Comparison of ENCODE assay signal across 10 cellular contexts in the genomic region with DNA sequence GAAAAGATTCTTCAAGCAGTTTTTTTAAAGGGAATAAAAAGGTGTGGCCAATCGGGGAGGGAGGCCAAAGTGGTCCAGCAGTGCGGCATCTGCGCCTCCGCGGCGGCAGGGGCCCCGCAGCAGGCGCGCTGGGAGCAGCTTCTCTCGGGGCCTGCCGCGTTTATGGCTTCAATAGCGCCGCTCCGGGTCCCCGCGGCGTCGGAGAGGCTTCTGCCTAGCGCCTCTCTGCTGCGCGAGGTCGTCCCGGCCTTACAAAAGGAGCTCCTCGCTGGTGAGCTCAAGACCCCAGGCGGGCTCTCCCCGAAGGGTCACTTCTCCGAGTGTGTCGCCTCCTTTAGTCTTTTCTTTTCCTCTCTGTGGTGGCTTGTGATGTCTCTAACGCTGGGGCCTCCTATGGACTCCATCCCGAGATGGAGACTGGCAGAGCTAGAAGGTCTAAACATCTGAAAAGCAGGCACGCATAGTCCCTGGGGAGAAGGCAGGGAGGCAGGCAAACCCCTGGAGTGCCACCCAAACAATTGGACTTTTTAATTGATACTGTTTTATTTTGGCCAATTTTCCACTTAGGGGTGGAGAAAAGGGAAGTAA.
DNase-seq lines count a peak whose midpoint lies in the region; ATAC-seq and TF ChIP-seq lines count a peak whose summit lies in the region.
"Had no signal": no experiment of that assay in that cellular context is flagged by ENCODE, and none has a peak within 500 bp of the region (broad histone marks: within the 10 kb centered on the region; RNA-seq: fewer than 3 reads in every experiment).

No MANE protein-coding gene starts in this region.

- H3K4me3 Mint-ChIP-seq in activated CD4-positive, alpha-beta T cell treated with anti-CD3 and anti-CD28 coated beads, Interleukin-2, amount 10 ng/mL, durations not matched to agents 7 days and 5 days: no peak overlapping the region
- H3K4me3 Mint-ChIP-seq in stimulated activated naive CD8-positive, alpha-beta T cell treated with anti-CD3 and anti-CD28 coated beads, Interleukin-15, amount 100 ng/mL, for 72 hours: peak overlapping the region; percentile 29 to 38

- peak; percentile 30 for DNase-seq in activated CD4-positive, alpha-beta T cell treated with anti-CD3 and anti-CD28 coated beads for 48 hours
- no peak for DNase-seq in activated CD4-positive, alpha-beta T cell treated with anti-CD3 and anti-CD28 coated beads, Interleukin-2, amount 10 ng/mL, durations not matched to agents 7 days and 5 days
- DNase-seq in astrocyte of the hippocampus (ENCODE audit: low read depth, low spot score): peak; percentile 63
- no peak for DNase-seq in kidney epithelial cell (ENCODE audit: low read depth)
- peak; percentile 15 to 41 for DNase-seq in stimulated activated naive CD8-positive, alpha-beta T cell treated with anti-CD3 and anti-CD28 coated beads, Interleukin-15, amount 100 ng/mL, for 72 hours
- DNase-seq in prostate gland (ENCODE audit: low spot score): no peak
- DNase-seq in NCI-H187 treated with DMSO at 0.1 percent for 48 hours (lab: John Stamatoyannopoulos, UW): no peak
- DNase-seq: Peyer's patch had no signal

- intact Hi-C loops in prostate gland (cut with DNase I): loop anchor here (5.0 kb wide), 1 partner anchor 134 kb away; no protein-coding TSS in a partner anchor

- POLR2A ChIA-PET in activated CD4-positive, alpha-beta T cell treated with anti-CD3 and anti-CD28 coated beads, Interleukin-2, amount 10 ng/mL, durations not matched to agents 7 days and 5 days (lab: Charles Lee): no interaction called here

- H3K4me1 ChIP-seq in prostate gland (replicated peaks): no peaks in the 10 kb centered on the region

- no peak for TF ChIP-seq POLR2A in prostate gland (IDR thresholded peaks at IDR 0.05)

- H3K4me3 ChIP-seq in kidney epithelial cell (ENCODE audit: low read depth, low read length): peak overlapping the region; percentile 3
- H3K4me3 ChIP-seq in prostate gland: no peak overlapping the region

- H3K4me1 Mint-ChIP-seq in activated CD4-positive, alpha-beta T cell treated with anti-CD3 and anti-CD28 coated beads, Interleukin-2, amount 10 ng/mL, durations not matched to agents 7 days and 5 days: peaks cover 10% of the 10 kb centered on the region
- H3K4me1 Mint-ChIP-seq in stimulated activated naive CD8-positive, alpha-beta T cell treated with anti-CD3 and anti-CD28 coated beads, Interleukin-15, amount 100 ng/mL, for 72 hours: peaks cover 59% of the 10 kb centered on the region

- 14% methylated on average over 23 of the region's 32 CpGs for WGBS in prostate gland

- TF ChIP-seq CTCF in kidney epithelial cell (IDR thresholded peaks at IDR 0.05; ENCODE audit: insufficient read depth, low read length, poor library complexity, severe bottlenecking) (no peak), prostate gland (IDR thresholded peaks at IDR 0.05) (no peak)

- H3K27ac Mint-ChIP-seq in activated CD4-positive, alpha-beta T cell treated with anti-CD3 and anti-CD28 coated beads, Interleukin-2, amount 10 ng/mL, durations not matched to agents 7 days and 5 days: no peak overlapping the region
- H3K27ac Mint-ChIP-seq in stimulated activated naive CD8-positive, alpha-beta T cell treated with anti-CD3 and anti-CD28 coated beads, Interleukin-15, amount 100 ng/mL, for 72 hours: peak overlapping the region; percentile 5 to 44

- no peaks in the 10 kb centered on the region for H3K36me3 Mint-ChIP-seq in activated CD4-positive, alpha-beta T cell treated with anti-CD3 and anti-CD28 coated beads, Interleukin-2, amount 10 ng/mL, durations not matched to agents 7 days and 5 days (ENCODE audit: low read depth)

- H3K27me3 ChIP-seq in kidney epithelial cell (ENCODE audit: control insufficient read depth, insufficient read depth, low read length): no peaks in the 10 kb centered on the region
- no peaks in the 10 kb centered on the region for H3K27me3 ChIP-seq in prostate gland (replicated peaks; ENCODE audit: insufficient read depth)
- H3K27me3 ChIP-seq: Peyer's patch had no signal

- H3K9me3 ChIP-seq in prostate gland: no peaks in the 10 kb centered on the region
- H3K9me3 ChIP-seq: Peyer's patch had no signal

- H3K36me3 ChIP-seq in kidney epithelial cell (ENCODE audit: control insufficient read depth, insufficient read depth, low read length) (no peaks in the 10 kb centered on the region), prostate gland (no peaks in the 10 kb centered on the region)
- H3K36me3 ChIP-seq: Peyer's patch had no signal

- H3K9me3 Mint-ChIP-seq in activated CD4-positive, alpha-beta T cell treated with anti-CD3 and anti-CD28 coated beads, Interleukin-2, amount 10 ng/mL, durations not matched to agents 7 days and 5 days: no peaks in the 10 kb centered on the region
- H3K9me3 Mint-ChIP-seq in stimulated activated naive CD8-positive, alpha-beta T cell treated with anti-CD3 and anti-CD28 coated beads, Interleukin-15, amount 100 ng/mL, for 72 hours: no peaks in the 10 kb centered on the region

- no peak overlapping the region for H3K27ac ChIP-seq in prostate gland
- H3K27ac ChIP-seq: Peyer's patch had no signal

- CTCF ChIA-PET in activated CD4-positive, alpha-beta T cell treated with anti-CD3 and anti-CD28 coated beads, Interleukin-2, amount 10 ng/mL, durations not matched to agents 7 days and 5 days (lab: Charles Lee): interaction anchor here (0.9 to 1.1 kb wide), 4 partner anchors 13 to 211 kb away, joined by 3 to 4 read pairs (median 3); no protein-coding TSS in a partner anchor

- H3K27me3 Mint-ChIP-seq in activated CD4-positive, alpha-beta T cell treated with anti-CD3 and anti-CD28 coated beads, Interleukin-2, amount 10 ng/mL, durations not matched to agents 7 days and 5 days: no peaks in the 10 kb centered on the region
- H3K27me3 Mint-ChIP-seq in stimulated activated naive CD8-positive, alpha-beta T cell treated with anti-CD3 and anti-CD28 coated beads, Interleukin-15, amount 100 ng/mL, for 72 hours: peaks cover 20% of the 10 kb centered on the region

- ATAC-seq in stimulated activated naive CD8-positive, alpha-beta T cell treated with anti-CD3 and anti-CD28 coated beads, Interleukin-15, amount 100 ng/mL, for 72 hours: peak; percentile 40
- ATAC-seq in HG03159 (IDR thresholded peaks at IDR 0.05; ENCODE audit: unreplicated experiment): no peak
- ATAC-seq: left lobe of liver had no signal

Comparison
In these comparisons a context has a peak if more than half of its experiments do, and no peak if none do; other contexts are left out.
1. DNase-seq: peak in activated CD4-positive, alpha-beta T cell treated with anti-CD3 and anti-CD28 coated beads for 48 hours (single experiment), astrocyte of the hippocampus (single experiment) and stimulated activated naive CD8-positive, alpha-beta T cell treated with anti-CD3 and anti-CD28 coated beads, Interleukin-15, amount 100 ng/mL, for 72 hours (2 of 2); none in activated CD4-positive, alpha-beta T cell treated with anti-CD3 and anti-CD28 coated beads, Interleukin-2, amount 10 ng/mL, durations not matched to agents 7 days and 5 days (single experiment), kidney epithelial cell (single experiment), prostate gland (single experiment) and NCI-H187 treated with DMSO at 0.1 percent for 48 hours (single experiment).